In genomic region chr16:81799138-81799504, GRCh38 we compare ENCODE assay signal across 20 cellular contexts. TPM values are rescaled to one million over a fixed set of nuclear protein-coding genes. Genes with fewer than 3 reads are reported as not detected.
DNase-seq lines count a peak whose midpoint lies in the region; ATAC-seq, FAIRE-seq and TF ChIP-seq lines count a peak whose summit lies in the region.
"Had no signal": no experiment of that assay in that cellular context is flagged by ENCODE, and none has a peak within 500 bp of the region (broad histone marks: within the 10 kb centered on the region; RNA-seq: fewer than 3 reads in every experiment).

No MANE protein-coding gene starts in this region.

- RAD21 ChIA-PET in GM12878 (lab: Charles Lee; ENCODE audit: unreplicated experiment) = interaction anchor here (0.9 to 6.3 kb wide), 18 partner anchors 8 to 75 kb away, joined by 3 to 74 read pairs (median 13); partner anchors contain the start of gene PLCG2

- peaks cover 22% of the 10 kb centered on the region for H3K4me1 Mint-ChIP-seq in activated naive CD4-positive, alpha-beta T cell treated with anti-CD3 and anti-CD28 coated beads, Interleukin-2, amount 10 ng/mL, durations not matched to agents 7 days and 5 days
- H3K4me1 Mint-ChIP-seq in stimulated activated naive B cell treated with anti-CD40 and anti-IgM and Interleukin-4, amounts not matched to agents 10 μg/mL and 1 μg/mL and 100 μg/mL, for 72 hours = peaks cover 60 to 87% of the 10 kb centered on the region in 2 donors

- H4K20me1 ChIP-seq in GM12878 (ENCODE audit: control insufficient read depth, insufficient read depth) = no peaks in the 10 kb centered on the region

- CTCF ChIA-PET in activated naive CD4-positive, alpha-beta T cell treated with anti-CD3 and anti-CD28 coated beads, Interleukin-2, amount 10 ng/mL, durations not matched to agents 7 days and 5 days (lab: Charles Lee) = interaction anchor here (1.2 to 1.7 kb wide), 4 partner anchors 10 to 434 kb away, joined by 3 to 16 read pairs (median 4); no protein-coding TSS in a partner anchor
- CTCF ChIA-PET in GM12878 (lab: Yijun Ruan, JAX) = interaction anchor here (0.8 to 2.1 kb wide), 10 partner anchors 10 to 75 kb away, joined by 3 to 22 read pairs (median 6); no protein-coding TSS in a partner anchor

- H3K36me3 Mint-ChIP-seq in activated naive CD4-positive, alpha-beta T cell treated with anti-CD3 and anti-CD28 coated beads, Interleukin-2, amount 10 ng/mL, durations not matched to agents 7 days and 5 days = no peaks in the 10 kb centered on the region
- peaks cover 48 to 63% of the 10 kb centered on the region in 2 donors for H3K36me3 Mint-ChIP-seq in stimulated activated naive B cell treated with anti-CD40 and anti-IgM and Interleukin-4, amounts not matched to agents 10 μg/mL and 1 μg/mL and 100 μg/mL, for 72 hours
- H3K36me3 Mint-ChIP-seq: activated naive CD4-positive, alpha-beta T cell treated with anti-CD3 and anti-CD28 coated beads, Interleukin-2, amount 50 U/mL, for 24 hours; naive thymus-derived CD8-positive, alpha-beta T cell; type B pancreatic cell had no signal

- H3K4me2 ChIP-seq in GM12878 (ENCODE audit: control insufficient read depth, insufficient read depth) = peak overlapping the region; percentile 88

- TF ChIP-seq CTCF in NB4 (IDR thresholded peaks at IDR 0.05; ENCODE audit: low read depth, low read length) (no peak), GM12878 (IDR thresholded peaks at IDR 0.05 in 2 of 3, conservative IDR thresholded peaks at IDR 0.05 in 1 of 3; ENCODE audit: control insufficient read depth in 2 of 3, extremely low read depth in 1 of 3, insufficient read depth in 1 of 3, low read depth in 3 of 3, low read length in 3 of 3) (no peak), body of pancreas (IDR thresholded peaks at IDR 0.05) (no peak)

- DNase-seq in activated naive CD4-positive, alpha-beta T cell treated with anti-CD3 and anti-CD28 coated beads, Interleukin-2, amount 10 ng/mL, durations not matched to agents 7 days and 5 days = no peak
- no peak for DNase-seq in activated naive CD4-positive, alpha-beta T cell treated with anti-CD3 and anti-CD28 coated beads, Interleukin-2, amount 50 U/mL, for 16 hours
- DNase-seq in NB4 (ENCODE audit: low read depth) (no peak), GM12878 (ENCODE audit: low read depth, low spot score) (no peak), NCI-H345 (lab: John Stamatoyannopoulos, UW) (no peak), body of pancreas (no peak)
- DNase-seq in stimulated activated naive B cell treated with anti-CD40 and anti-IgM and Interleukin-4, amounts not matched to agents 10 μg/mL and 1 μg/mL and 100 μg/mL, for 72 hours = no peak
- DNase-seq: activated CD4-positive, alpha-beta T cell treated with anti-CD3 and anti-CD28 coated beads for 1 hour; caudate nucleus; foreskin melanocyte; left ventricle myocardium inferior; MG63; NCI-H2029; NCI-H526 treated with DMSO at 0.1 percent for 48 hours had no signal

- H3K9me3 ChIP-seq in GM12878 (replicated peaks; ENCODE audit: control insufficient read depth, insufficient read depth, low read length) (peaks cover 10% of the 10 kb centered on the region), body of pancreas (no peaks in the 10 kb centered on the region)
- H3K9me3 ChIP-seq: left ventricle myocardium inferior, MG63 had no signal

- H3K27ac Mint-ChIP-seq in activated naive CD4-positive, alpha-beta T cell treated with anti-CD3 and anti-CD28 coated beads, Interleukin-2, amount 10 ng/mL, durations not matched to agents 7 days and 5 days = peak overlapping the region; percentile 71
- peak overlapping the region; percentile 97 for H3K27ac Mint-ChIP-seq in stimulated activated naive B cell treated with anti-CD40 and anti-IgM and Interleukin-4, amounts not matched to agents 10 μg/mL and 1 μg/mL and 100 μg/mL, for 72 hours
- H3K27ac Mint-ChIP-seq: activated naive CD4-positive, alpha-beta T cell treated with anti-CD3 and anti-CD28 coated beads, Interleukin-2, amount 50 U/mL, for 24 hours; type B pancreatic cell had no signal

- TF ChIP-seq POLR2A in NB4 (IDR thresholded peaks at IDR 0.05; ENCODE audit: extremely low read depth, insufficient read length) = peak; percentile 10
- TF ChIP-seq POLR2A in GM12878 (IDR thresholded peaks at IDR 0.05; ENCODE audit: low read depth, low read length) = no peak
- no peak for TF ChIP-seq POLR2A in body of pancreas (IDR thresholded peaks at IDR 0.05)

- in situ Hi-C loops in GM12878 (cut with MboI) = no loop called here

- SMC1A ChIA-PET in GM12878 (lab: Charles Lee; ENCODE audit: uncharacterized antibody, unreplicated experiment) = interaction anchor here (0.9 to 8.3 kb wide), 18 partner anchors 8 to 78 kb away, joined by 3 to 86 read pairs (median 13); no protein-coding TSS in a partner anchor

- no peaks in the 10 kb centered on the region for H3K27me3 Mint-ChIP-seq in activated naive CD4-positive, alpha-beta T cell treated with anti-CD3 and anti-CD28 coated beads, Interleukin-2, amount 10 ng/mL, durations not matched to agents 7 days and 5 days
- H3K27me3 Mint-ChIP-seq in stimulated activated naive B cell treated with anti-CD40 and anti-IgM and Interleukin-4, amounts not matched to agents 10 μg/mL and 1 μg/mL and 100 μg/mL, for 72 hours = no peaks in the 10 kb centered on the region
- H3K27me3 Mint-ChIP-seq: activated naive CD4-positive, alpha-beta T cell treated with anti-CD3 and anti-CD28 coated beads, Interleukin-2, amount 50 U/mL, for 24 hours; naive thymus-derived CD8-positive, alpha-beta T cell; type B pancreatic cell had no signal

- H2AFZ ChIP-seq in GM12878 (ENCODE audit: control insufficient read depth, low read depth, low read length) = no peak overlapping the region

- peak overlapping the region; percentile 80 for H3K9ac ChIP-seq in GM12878 (ENCODE audit: control insufficient read depth, insufficient read depth, low read length)

- H3K27me3 ChIP-seq in GM12878 (replicated peaks in 1 of 2; ENCODE audit: control insufficient read depth in 2 of 2, insufficient read depth in 2 of 2, low read length in 1 of 2) = no peaks in the 10 kb centered on the region
- no peaks in the 10 kb centered on the region for H3K27me3 ChIP-seq in body of pancreas
- H3K27me3 ChIP-seq: MG63 had no signal

- FAIRE-seq in GM12878 (lab: Jason Lieb, UNC) = no peak
- FAIRE-seq: endometrium had no signal

- no TSS peak for BruUV-seq in GM12878 (replicated peaks; lab: Mats Ljungman, UMichigan)

- TF ChIP-seq EP300 in GM12878 (IDR thresholded peaks at IDR 0.05; ENCODE audit: borderline replicate concordance in 1 of 2, control insufficient read depth in 1 of 2, low read depth in 2 of 2, low read length in 2 of 2) = peak in 1 of 2 experiments; percentile 4; a peak in 1 of 4 replicates

- peaks cover 83% of the 10 kb centered on the region for H3K79me2 ChIP-seq in GM12878 (ENCODE audit: control insufficient read depth, insufficient read depth, low read length)

- H3K9me3 Mint-ChIP-seq in activated naive CD4-positive, alpha-beta T cell treated with anti-CD3 and anti-CD28 coated beads, Interleukin-2, amount 10 ng/mL, durations not matched to agents 7 days and 5 days = no peaks in the 10 kb centered on the region
- H3K9me3 Mint-ChIP-seq in stimulated activated naive B cell treated with anti-CD40 and anti-IgM and Interleukin-4, amounts not matched to agents 10 μg/mL and 1 μg/mL and 100 μg/mL, for 72 hours = peaks cover 0 to 1% of the 10 kb centered on the region in 2 donors
- H3K9me3 Mint-ChIP-seq: activated naive CD4-positive, alpha-beta T cell treated with anti-CD3 and anti-CD28 coated beads, Interleukin-2, amount 50 U/mL, for 24 hours; naive thymus-derived CD8-positive, alpha-beta T cell; type B pancreatic cell had no signal

- POLR2A ChIA-PET in GM12878 (lab: Charles Lee) = interaction anchor here (0.6 to 2.6 kb wide), 15 partner anchors 8 to 59 kb away, joined by 3 to 36 read pairs (median 5); no protein-coding TSS in a partner anchor

- WGBS in GM12878 (ENCODE audit: insufficient coverage, insufficient replicate concordance, low lambda C conversion rate, missing lambda C conversion rate) = 4% methylated on average over 2 of the region's 2 CpGs
- WGBS in body of pancreas, 2 donors = 77 to 83% methylated on average over 2 of the region's 2 CpGs

- no peak overlapping the region for H3K4me3 Mint-ChIP-seq in activated naive CD4-positive, alpha-beta T cell treated with anti-CD3 and anti-CD28 coated beads, Interleukin-2, amount 10 ng/mL, durations not matched to agents 7 days and 5 days
- peak overlapping the region; percentile 13 to 68 for H3K4me3 Mint-ChIP-seq in stimulated activated naive B cell treated with anti-CD40 and anti-IgM and Interleukin-4, amounts not matched to agents 10 μg/mL and 1 μg/mL and 100 μg/mL, for 72 hours
- H3K4me3 Mint-ChIP-seq: activated naive CD4-positive, alpha-beta T cell treated with anti-CD3 and anti-CD28 coated beads, Interleukin-2, amount 50 U/mL, for 24 hours; type B pancreatic cell had no signal

- H3K36me3 ChIP-seq in GM12878 (ENCODE audit: control insufficient read depth in 2 of 2, insufficient read depth in 2 of 2, low read length in 1 of 2) (peaks cover 15 to 16% of the 10 kb centered on the region in 2 experiments), body of pancreas (replicated peaks in 1 of 2; ENCODE audit: insufficient read depth in 1 of 2, low read depth in 2 of 2) (no peaks in the 10 kb centered on the region)
- H3K36me3 ChIP-seq: left ventricle myocardium inferior, MG63 had no signal

- no peak for TF ChIP-seq RAD21 in GM12878 (IDR thresholded peaks at IDR 0.05; ENCODE audit: insufficient read depth, low read depth, low read length)

- H3K4me1 ChIP-seq in GM12878 (ENCODE audit: control insufficient read depth, insufficient read depth, low read length) (peaks cover 58% of the 10 kb centered on the region), body of pancreas (no peaks in the 10 kb centered on the region)

- peak overlapping the region; percentile 56 for H3K4me3 ChIP-seq in NB4 (ENCODE audit: low read depth, low read length)
- H3K4me3 ChIP-seq in GM12878 = peak overlapping the region; percentile 62
- H3K4me3 ChIP-seq in body of pancreas = no peak overlapping the region
- H3K4me3 ChIP-seq: left ventricle myocardium inferior, MG63 had no signal

- ATAC-seq in GM12878 (no peak), HG02798 (IDR thresholded peaks at IDR 0.05; ENCODE audit: poor library complexity, unreplicated experiment) (no peak), body of pancreas (no peak)
- no peak for ATAC-seq in stimulated activated naive B cell treated with anti-CD40 and anti-IgM and Interleukin-4, amounts not matched to agents 10 μg/mL and 1 μg/mL and 100 μg/mL, for 72 hours (replicated peaks)

- H3K27ac ChIP-seq in GM12878 (ENCODE audit: control insufficient read depth, insufficient read depth) (peak overlapping the region; percentile 98), body of pancreas (no peak overlapping the region)
- H3K27ac ChIP-seq: left ventricle myocardium inferior, RWPE1 had no signal

- intact Hi-C loops in GM12878 (cut with micrococcal nuclease; ENCODE audit: unreplicated experiment) (loop anchor here (5.0 kb wide), 1 partner anchor 73 kb away; no protein-coding TSS in a partner anchor), body of pancreas (cut with DNase I) (no loop called here)

RNA-seq across cellular contexts. Expression of gene PLCG2, which starts 20.0 kb away (rescaled TPM):
- 718 and 719 TPM in 2 replicates for total RNA-seq in GM12878 (2013; cell fraction: nucleolus; rRNA removed)
- total RNA-seq in GM12878 (2014; rRNA removed) = 131 and 138 TPM in 2 replicates
- total RNA-seq in GM12878 (2014; rRNA removed; fragmentation: Illumina TruSeq; extraction: Trizol) = 137 and 139 TPM in 2 replicates
- total RNA-seq in GM12878 (2021) = 243 and 256 TPM in 2 replicates
- polyA plus RNA-seq in GM12878 (2011; ENCODE audit: low read depth) = 62.1 TPM
- polyA plus RNA-seq in GM12878 (2011; rRNA removed) = 245 and 253 TPM in 2 replicates
- 204 and 222 TPM in 2 replicates for polyA plus RNA-seq in GM12878 (2011; cell fraction: cytosol; rRNA removed)
- 783 and 874 TPM in 2 replicates for polyA plus RNA-seq in GM12878 (2011; cell fraction: nucleus; rRNA removed)
- polyA plus RNA-seq in GM12878 (2012) = 112 and 157 TPM in 2 replicates
- polyA plus RNA-seq in GM12878 (2014; fragmentation: Illumina TruSeq; extraction: Trizol) = 151 and 159 TPM in 2 replicates
- 10 to 100 TPM; 47.6 to 53.9 TPM for polyA plus RNA-seq in GM12878 (2014; fragmentation: Nextera tagmentation; extraction: Ambion mirVana)
- 148 and 152 TPM in 2 replicates for polyA plus RNA-seq in GM12878 (2014; rRNA removed)
- polyA plus RNA-seq in GM12878 (2016; fragmentation: Nextera tagmentation; extraction: Ambion mirVana) = 100 to 1,000 TPM; 156 to 168 TPM
- polyA minus RNA-seq in GM12878 (2011; rRNA and poly(A)+ RNA removed) = 502 and 650 TPM in 2 replicates
- polyA minus RNA-seq in GM12878 (2011; cell fraction: cytosol; rRNA and poly(A)+ RNA removed) = 202 and 205 TPM in 2 replicates
- polyA minus RNA-seq in GM12878 (2011; cell fraction: nucleus; rRNA and poly(A)+ RNA removed) = 448 and 681 TPM in 2 replicates
- 1 to 10 TPM; 6.7 to 9.6 TPM for total RNA-seq in body of pancreas

Comparison
In these comparisons a context has a peak if more than half of its experiments do, and no peak if none do; other contexts are left out.
1. H3K4me3 ChIP-seq: peak in NB4 (single experiment) and GM12878 (single experiment); none in body of pancreas (0 of 2).
2. RNA of gene PLCG2, which starts 20.0 kb away (total RNA-seq): 131 to 719 TPM in GM12878; 6.7 to 9.6 TPM in body of pancreas; every median in the first group is over 10 times any median in the second.